10 cellular contexts compared by ENCODE assay signal in the genomic region with DNA sequence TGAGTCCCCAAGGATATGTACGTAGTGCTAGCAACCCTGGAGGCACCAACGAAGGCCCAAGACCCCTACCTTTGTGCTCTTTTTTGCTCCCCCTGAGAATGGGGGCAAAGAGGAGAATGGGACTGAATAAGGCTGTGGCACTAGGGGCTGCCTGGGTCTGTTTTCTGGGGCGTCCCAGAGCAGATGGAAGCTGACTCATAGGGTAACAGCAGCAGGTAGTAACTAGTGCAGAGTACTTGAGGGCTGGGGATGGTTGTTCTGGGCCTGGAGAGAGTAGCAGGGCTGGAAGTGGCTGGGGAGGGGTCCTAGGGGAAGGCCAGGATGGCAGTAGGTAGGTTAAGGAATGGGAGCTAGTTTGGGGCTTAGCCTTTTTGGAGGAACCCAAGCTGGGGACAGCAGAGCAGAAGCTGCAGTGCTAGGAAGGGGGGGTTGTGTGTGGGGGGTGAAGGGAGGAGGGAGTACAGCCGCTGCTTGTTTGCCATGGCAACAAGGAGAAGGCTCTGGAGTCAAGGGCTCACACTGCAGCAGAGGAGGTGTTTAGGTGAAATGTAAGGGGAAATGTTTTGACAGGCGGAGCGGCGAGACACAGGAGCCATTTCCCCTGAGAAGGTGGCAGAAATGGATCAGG. TPM values are rescaled to one million over a fixed set of nuclear protein-coding genes. Genes with fewer than 3 reads are reported as not detected.
DNase-seq lines count a peak whose midpoint lies in the region; ATAC-seq lines count a peak whose summit lies in the region.
"Had no signal": no experiment of that assay in that cellular context is flagged by ENCODE, and none has a peak within 500 bp of the region (broad histone marks: within the 10 kb centered on the region; RNA-seq: fewer than 3 reads in every experiment).

No MANE protein-coding gene starts in this region.

- no peaks in the 10 kb centered on the region for H3K27me3 Mint-ChIP-seq in activated T-cell treated with anti-CD3 and anti-CD28 coated beads, Interleukin-2, amount 50 U/mL, for 72 hours (ENCODE audit: low read depth)

- H3K27ac Mint-ChIP-seq in activated T-cell treated with anti-CD3 and anti-CD28 coated beads, Interleukin-2, amount 50 U/mL, for 72 hours: peak overlapping the region; percentile 32

- no peak overlapping the region for H3K9ac ChIP-seq in iPS-15b (ENCODE audit: low read depth, low read length)

- ATAC-seq in activated T-cell treated with anti-CD3 and anti-CD28 coated beads, Interleukin-2, amount 50 U/mL, for 72 hours (replicated peaks in 1 of 2): no peak

- H3K27me3 ChIP-seq in iPS-15b (ENCODE audit: control insufficient read depth, insufficient read depth, low read length): no peaks in the 10 kb centered on the region

- peaks cover 32% of the 10 kb centered on the region for H3K36me3 ChIP-seq in iPS-15b (ENCODE audit: control insufficient read depth, insufficient read depth, low read length)

- H3K27ac ChIP-seq in substantia nigra (ENCODE audit: low read depth, low read length, poor library complexity, severe bottlenecking): peak overlapping the region; percentile 99

- H3K4me3 Mint-ChIP-seq in activated T-cell treated with anti-CD3 and anti-CD28 coated beads, Interleukin-2, amount 50 U/mL, for 72 hours: peak overlapping the region; percentile 25 to 66

- peaks cover 68% of the 10 kb centered on the region for H3K4me1 Mint-ChIP-seq in activated T-cell treated with anti-CD3 and anti-CD28 coated beads, Interleukin-2, amount 50 U/mL, for 72 hours (ENCODE audit: low read depth)

- peak; percentile 48 for DNase-seq in activated T-cell treated with anti-CD3 and anti-CD28 coated beads, Interleukin-2, amount 50 U/mL, for 1 hour
- DNase-seq in activated T-cell treated with anti-CD3 and anti-CD28 coated beads for 4 hours (no peak), substantia nigra (lab: John Stamatoyannopoulos, UW) (peak in 2 of 49 donors; percentile 13 to 22), LoVo (ENCODE audit: low spot score) (no peak), dermis blood vessel endothelial cell (no peak)
- DNase-seq in activated T-cell treated with anti-CD3 and anti-CD28 coated beads, Interleukin-2, amount 50 U/mL, for 72 hours: no peak
- no peak for DNase-seq in activated effector memory CD4-positive, alpha-beta T cell treated with Interleukin-2 at 50 U/mL for 16 hours
- DNase-seq: NCI-H1105, SW 1271 had no signal

- no peaks in the 10 kb centered on the region for H3K9me3 ChIP-seq in iPS-15b (ENCODE audit: control insufficient read depth, insufficient read depth, low read length)

- peaks cover 15% of the 10 kb centered on the region for H3K4me1 ChIP-seq in iPS-15b (ENCODE audit: control insufficient read depth, insufficient read depth, low read length)

- peaks cover 2 to 3% of the 10 kb centered on the region in 2 donors for H3K36me3 Mint-ChIP-seq in activated T-cell treated with anti-CD3 and anti-CD28 coated beads, Interleukin-2, amount 50 U/mL, for 72 hours (ENCODE audit: insufficient read depth in 2 of 2)

- no peaks in the 10 kb centered on the region for H3K9me3 Mint-ChIP-seq in activated T-cell treated with anti-CD3 and anti-CD28 coated beads, Interleukin-2, amount 50 U/mL, for 72 hours

- H3K4me3 ChIP-seq in iPS-15b (ENCODE audit: low read depth, low read length): peak overlapping the region; percentile 93

RNA-seq across cellular contexts. Expression of a gene that starts 1.8 kb away (rescaled TPM):
- 10 to 100 TPM; 23.7 to 24.7 TPM for total RNA-seq in activated T-cell treated with anti-CD3 and anti-CD28 coated beads, Interleukin-2, amount 50 U/mL, for 72 hours
- 11.9 and 23.1 TPM in 2 replicates for total RNA-seq in dermis blood vessel endothelial cell

RNA-seq across cellular contexts. Expression of a gene that starts 2.2 kb away (rescaled TPM):
- 10 to 100 TPM; 44.3 to 60.9 TPM for total RNA-seq in activated T-cell treated with anti-CD3 and anti-CD28 coated beads, Interleukin-2, amount 50 U/mL, for 72 hours
- total RNA-seq in dermis blood vessel endothelial cell: 62.2 and 80.5 TPM in 2 replicates

RNA-seq across cellular contexts. Expression of a gene that starts 13.7 kb away (rescaled TPM):
- 1 to 10 TPM; 1.2 to 1.9 TPM for total RNA-seq in activated T-cell treated with anti-CD3 and anti-CD28 coated beads, Interleukin-2, amount 50 U/mL, for 72 hours
- 0.14 and 0.17 TPM in 2 replicates for total RNA-seq in dermis blood vessel endothelial cell
